ENCODE assay signal across 8 cellular contexts in the genomic region with DNA sequence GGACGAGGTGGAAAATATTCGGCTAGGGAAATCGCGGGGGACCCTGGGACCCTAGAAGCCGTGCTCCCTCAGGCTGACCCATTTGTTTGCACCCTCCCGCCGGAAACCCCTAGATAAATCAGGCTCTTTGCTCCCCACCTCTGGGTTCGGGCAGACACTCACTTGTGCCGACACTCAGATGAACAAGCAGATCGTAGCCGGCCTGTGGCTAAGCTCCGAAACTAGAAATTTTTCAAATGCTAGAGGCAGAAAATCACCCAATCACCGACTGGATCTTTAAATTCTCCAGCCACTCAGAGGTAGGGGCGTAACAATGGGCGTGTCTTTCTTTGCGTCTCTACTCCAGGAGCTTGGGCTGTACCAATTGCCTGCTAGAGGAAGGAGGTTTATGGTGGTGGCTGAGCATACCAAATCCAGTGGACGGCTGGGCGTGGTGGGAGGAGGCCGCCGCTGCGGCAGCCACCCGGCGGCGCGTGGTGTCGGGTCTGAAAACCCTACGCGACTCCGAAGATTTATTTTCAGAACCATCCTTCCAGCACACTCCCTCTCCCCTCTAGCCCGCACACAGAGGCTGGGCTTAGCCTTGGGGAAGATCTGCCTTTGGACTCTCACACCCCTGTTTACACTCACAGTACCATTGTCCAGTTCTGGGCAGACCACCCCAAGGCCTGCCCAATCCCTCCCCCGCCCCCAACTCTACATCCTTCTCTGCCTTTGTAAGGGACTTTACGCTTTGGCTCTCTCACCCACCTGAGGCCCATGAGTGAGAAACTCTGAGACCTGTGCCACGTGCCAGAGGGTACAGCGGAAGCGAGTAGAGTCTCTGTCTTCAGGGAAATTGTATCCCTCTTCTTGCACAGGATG.
DNase-seq lines count a peak whose midpoint lies in the region; ATAC-seq lines count a peak whose summit lies in the region.

A gene with protein sequence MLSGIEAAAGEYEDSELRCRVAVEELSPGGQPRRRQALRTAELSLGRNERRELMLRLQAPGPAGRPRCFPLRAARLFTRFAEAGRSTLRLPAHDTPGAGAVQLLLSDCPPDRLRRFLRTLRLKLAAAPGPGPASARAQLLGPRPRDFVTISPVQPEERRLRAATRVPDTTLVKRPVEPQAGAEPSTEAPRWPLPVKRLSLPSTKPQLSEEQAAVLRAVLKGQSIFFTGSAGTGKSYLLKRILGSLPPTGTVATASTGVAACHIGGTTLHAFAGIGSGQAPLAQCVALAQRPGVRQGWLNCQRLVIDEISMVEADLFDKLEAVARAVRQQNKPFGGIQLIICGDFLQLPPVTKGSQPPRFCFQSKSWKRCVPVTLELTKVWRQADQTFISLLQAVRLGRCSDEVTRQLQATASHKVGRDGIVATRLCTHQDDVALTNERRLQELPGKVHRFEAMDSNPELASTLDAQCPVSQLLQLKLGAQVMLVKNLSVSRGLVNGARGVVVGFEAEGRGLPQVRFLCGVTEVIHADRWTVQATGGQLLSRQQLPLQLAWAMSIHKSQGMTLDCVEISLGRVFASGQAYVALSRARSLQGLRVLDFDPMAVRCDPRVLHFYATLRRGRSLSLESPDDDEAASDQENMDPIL (minus strand): TSS at position 217 of the 864 bp plus-strand sequence. CDS start 1,312 bp downstream, outside the sequence.

- peak; percentile 93 for DNase-seq in AG20443 (ENCODE audit: low spot score)
- peak; percentile 94 for DNase-seq in NCI-H446 (lab: John Stamatoyannopoulos, UW)
- DNase-seq in activated CD4-positive, CD25-positive, alpha-beta regulatory T cell (lab: John Stamatoyannopoulos, UW), result peak; percentile 55 to 73 (median 72)
- DNase-seq in central memory CD4-positive, alpha-beta T cell, result peak; percentile 91
- peak; percentile 97 for DNase-seq in inferior parietal cortex (ENCODE audit: extremely low spot score)
- peak; percentile 74 to 82 for DNase-seq in stimulated activated CD4-positive, alpha-beta T cell treated with anti-CD3 and anti-CD28 coated beads, Interleukin-12 subunit alpha, Interleukin-12 subunit beta, amount 100 ng/mL, for 24 hours (ENCODE audit: low read depth in 2 of 2)

- ATAC-seq in GM19043 (IDR thresholded peaks at IDR 0.05; ENCODE audit: low read depth, unreplicated experiment) (peak; percentile 79), HG03354 (IDR thresholded peaks at IDR 0.05; ENCODE audit: poor library complexity, severe bottlenecking, unreplicated experiment) (peak; percentile 84)

Comparison
In these comparisons a context has a peak if more than half of its experiments do, and no peak if none do; other contexts are left out.
1. Peak in every context shown above with its lines: DNase-seq and ATAC-seq.